In genomic region chr13:69213331-69213850, GRCh38 we compare ENCODE assay signal across 15 cellular contexts.
"Had no signal": no experiment of that assay in that cellular context is flagged by ENCODE, and none has a peak within 500 bp of the region (broad histone marks: within the 10 kb centered on the region; RNA-seq: fewer than 3 reads in every experiment).

No MANE protein-coding gene starts in this region.

- DNase-seq: dermis blood vessel endothelial cell; esophagus squamous epithelium; foreskin fibroblast; kidney; left cardiac atrium; left ventricle myocardium inferior; lower lobe of right lung; natural killer cell; occipital lobe; pancreas; right cardiac atrium; small intestine; stimulated activated CD4-positive, alpha-beta T cell treated with anti-CD3 and anti-CD28 coated beads, Interleukin-12 subunit alpha, Interleukin-12 subunit beta, amount 100 ng/mL, for 4 hours; stimulated activated naive CD4-positive, alpha-beta T cell; trophoblast cell had no signal
